ENCODE assay signal across 10 cellular contexts in the genomic region with DNA sequence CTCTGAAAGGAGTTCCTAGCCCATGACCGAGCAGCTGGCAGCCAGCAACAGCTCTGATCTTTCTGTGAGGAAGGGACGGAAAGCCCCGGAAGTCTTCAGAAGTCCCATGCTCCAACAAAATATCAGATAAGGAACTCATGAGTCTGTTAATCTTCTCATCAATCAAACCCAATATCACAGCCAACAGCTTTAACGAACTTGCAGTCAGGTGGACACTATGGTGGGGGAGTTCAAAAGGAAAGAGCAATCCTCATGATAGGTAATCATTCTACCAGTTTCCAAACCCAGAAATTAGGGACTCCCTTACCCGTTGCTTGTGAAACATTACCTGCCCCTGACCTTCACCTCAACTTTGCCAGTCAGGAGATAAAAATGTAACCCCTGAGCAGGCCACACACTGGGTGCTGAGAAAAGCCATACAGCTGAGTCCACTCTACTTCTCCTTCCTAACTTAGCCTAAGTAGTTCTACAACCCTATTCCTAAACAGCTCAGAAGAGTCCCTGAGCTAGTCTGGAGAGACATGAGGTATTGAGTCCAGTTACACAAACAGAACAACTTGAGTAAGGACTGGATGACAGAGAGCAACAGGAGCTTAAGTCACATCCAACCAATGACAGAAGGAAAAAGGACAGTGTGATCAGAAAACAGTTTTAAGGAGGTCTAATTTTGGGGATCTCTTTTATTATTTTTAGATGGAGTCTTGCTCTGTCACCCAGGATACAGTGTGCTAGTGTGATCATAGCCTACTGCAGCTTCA. TPM values are rescaled to one million over a fixed set of nuclear protein-coding genes. Genes with fewer than 3 reads are reported as not detected.
DNase-seq lines count a peak whose midpoint lies in the region; ATAC-seq, FAIRE-seq and TF ChIP-seq lines count a peak whose summit lies in the region.
"Had no signal": no experiment of that assay in that cellular context is flagged by ENCODE, and none has a peak within 500 bp of the region (broad histone marks: within the 10 kb centered on the region; RNA-seq: fewer than 3 reads in every experiment).

No MANE protein-coding gene starts in this region.

- H3K4me2 ChIP-seq in astrocyte (ENCODE audit: low read length), result no peak overlapping the region

- no peaks in the 10 kb centered on the region for H3K27me3 Mint-ChIP-seq in Caco-2 (ENCODE audit: insufficient read depth, unreplicated experiment)
- H3K27me3 Mint-ChIP-seq in HFFc6 (ENCODE audit: insufficient read depth), result peaks cover 2% of the 10 kb centered on the region
- H3K27me3 Mint-ChIP-seq in astrocyte (ENCODE audit: low read depth, unreplicated experiment), result no peaks in the 10 kb centered on the region
- no peaks in the 10 kb centered on the region for H3K27me3 Mint-ChIP-seq in nephron progenitor cell (ENCODE audit: low read depth, poor library complexity)

- CTCF ChIA-PET in Caco-2 (lab: Charles Lee), result no interaction called here

- H2AFZ ChIP-seq in astrocyte (ENCODE audit: low read depth, low read length), result no peak overlapping the region

- DNase-seq in Caco-2, result no peak
- no peak for DNase-seq in HFFc6
- DNase-seq in astrocyte (ENCODE audit: low read depth), result no peak
- no peak for DNase-seq in nephron progenitor cell
- DNase-seq in NOMO-1 (lab: John Stamatoyannopoulos, UW; ENCODE audit: unreplicated experiment in 2 of 2), result no peak
- no peak for DNase-seq in NCI-H748 (lab: John Stamatoyannopoulos, UW; ENCODE audit: unreplicated experiment)
- DNase-seq: PC-3, small intestine, testis had no signal

- BruUV-seq in Caco-2 (replicated peaks; lab: Mats Ljungman, UMichigan), result no TSS peak

- H3K9ac ChIP-seq in astrocyte (ENCODE audit: low read length), result no peak overlapping the region

- H3K9me3 Mint-ChIP-seq in Caco-2 (ENCODE audit: unreplicated experiment), result no peaks in the 10 kb centered on the region
- H3K9me3 Mint-ChIP-seq in HFFc6, result no peaks in the 10 kb centered on the region
- H3K9me3 Mint-ChIP-seq in astrocyte (ENCODE audit: unreplicated experiment), result no peaks in the 10 kb centered on the region
- H3K9me3 Mint-ChIP-seq in nephron progenitor cell, result no peaks in the 10 kb centered on the region

- H3K27me3 ChIP-seq in Caco-2 (replicated peaks; ENCODE audit: control insufficient read depth, insufficient read depth, low read length) (no peaks in the 10 kb centered on the region), astrocyte (ENCODE audit: insufficient read depth, low read length) (no peaks in the 10 kb centered on the region)
- H3K27me3 ChIP-seq: testis had no signal

- no peak overlapping the region for H3K27ac ChIP-seq in astrocyte (ENCODE audit: low read depth, low read length)
- H3K27ac ChIP-seq: testis had no signal

- no peak for FAIRE-seq in astrocyte (lab: Jason Lieb, UNC)
- FAIRE-seq: small intestine had no signal

- no peak overlapping the region for H3K27ac Mint-ChIP-seq in Caco-2 (ENCODE audit: unreplicated experiment)
- no peak overlapping the region for H3K27ac Mint-ChIP-seq in HFFc6
- peak overlapping the region; percentile 12 for H3K27ac Mint-ChIP-seq in astrocyte (ENCODE audit: unreplicated experiment)
- no peak overlapping the region for H3K27ac Mint-ChIP-seq in nephron progenitor cell

- H3K4me1 ChIP-seq in Caco-2 (no peaks in the 10 kb centered on the region), astrocyte (ENCODE audit: insufficient read depth, low read length) (peaks cover 6% of the 10 kb centered on the region)
- H3K4me1 ChIP-seq: testis had no signal

- H3K9me3 ChIP-seq in Caco-2 (no peaks in the 10 kb centered on the region), astrocyte (ENCODE audit: insufficient read depth, low read depth, low read length) (no peaks in the 10 kb centered on the region)
- H3K9me3 ChIP-seq: testis had no signal

- no peak for TF ChIP-seq CTCF in Caco-2 (IDR thresholded peaks at IDR 0.05; ENCODE audit: insufficient read depth in 1 of 2, low read depth in 1 of 2, low read length in 1 of 2, severe bottlenecking in 1 of 2, unreplicated experiment in 1 of 2)
- no peak for TF ChIP-seq CTCF in HFFc6 (IDR thresholded peaks at IDR 0.05)
- no peak for TF ChIP-seq CTCF in astrocyte (IDR thresholded peaks at IDR 0.05; ENCODE audit: insufficient read depth, low read depth, low read length)
- TF ChIP-seq CTCF in nephron progenitor cell (IDR thresholded peaks at IDR 0.05), result no peak

- no peak overlapping the region for H3K4me3 ChIP-seq in Caco-2 (ENCODE audit: low read depth, low read length)
- no peak overlapping the region for H3K4me3 ChIP-seq in astrocyte (ENCODE audit: insufficient read depth, low read depth, low read length)

- intact Hi-C loops in Caco-2 (cut with micrococcal nuclease; ENCODE audit: unreplicated experiment), result no loop called here

- ATAC-seq in HG02885 (IDR thresholded peaks at IDR 0.05; ENCODE audit: poor library complexity, unreplicated experiment), result no peak
- ATAC-seq: PC-3 had no signal

- POLR2A ChIA-PET in Caco-2 (lab: Charles Lee), result no interaction called here

- H3K36me3 Mint-ChIP-seq in Caco-2 (ENCODE audit: insufficient read depth, unreplicated experiment) (peaks cover 51% of the 10 kb centered on the region), HFFc6 (ENCODE audit: low read depth) (peaks cover 20% of the 10 kb centered on the region), astrocyte (ENCODE audit: low read depth, unreplicated experiment) (peaks cover 31% of the 10 kb centered on the region), nephron progenitor cell (ENCODE audit: low read depth) (peaks cover 39% of the 10 kb centered on the region)

- no peaks in the 10 kb centered on the region for H3K4me1 Mint-ChIP-seq in Caco-2 (ENCODE audit: low read depth, unreplicated experiment)
- H3K4me1 Mint-ChIP-seq in HFFc6 (ENCODE audit: low read depth), result peaks cover 22% of the 10 kb centered on the region
- peaks cover 14% of the 10 kb centered on the region for H3K4me1 Mint-ChIP-seq in astrocyte (ENCODE audit: low read depth, unreplicated experiment)
- H3K4me1 Mint-ChIP-seq in nephron progenitor cell, result peaks cover 27% of the 10 kb centered on the region

- H3K4me3 Mint-ChIP-seq in Caco-2 (ENCODE audit: unreplicated experiment) (peak overlapping the region; percentile 24), HFFc6 (peak overlapping the region; percentile 90), astrocyte (ENCODE audit: unreplicated experiment) (peak overlapping the region; percentile 86), nephron progenitor cell (peak overlapping the region; percentile 86)

- peaks cover 17% of the 10 kb centered on the region for H3K79me2 ChIP-seq in astrocyte (ENCODE audit: insufficient read depth, low read length)

- H4K20me1 ChIP-seq in astrocyte (ENCODE audit: insufficient read depth, low read length), result peaks cover 36% of the 10 kb centered on the region

- H3K36me3 ChIP-seq in Caco-2 (ENCODE audit: control insufficient read depth, insufficient read depth, low read length) (no peaks in the 10 kb centered on the region; the same call in 1 of the 2 replicates), astrocyte (ENCODE audit: insufficient read depth, low read length) (peaks cover 25% of the 10 kb centered on the region)

RNA-seq across cellular contexts. Expression of a gene that starts 2.2 kb away (rescaled TPM):
- total RNA-seq in Caco-2 (2022), result 16.8 and 18.6 TPM in 2 replicates
- 10 to 100 TPM; 18.9 to 21.5 (median 20.3) TPM for total RNA-seq in HFFc6 (2021; fragmentation: NEBNext Ultra II Directional; extraction: Animal tissue kit (Norgen Biotek cat#: 25700))
- 16.2 and 21.5 TPM in 2 replicates for total RNA-seq in astrocyte

RNA-seq across cellular contexts. Expression of a gene that starts 23.8 kb away (rescaled TPM):
- total RNA-seq in Caco-2 (2022) (93.2 and 103 TPM in 2 replicates), astrocyte (70.2 and 70.7 TPM in 2 replicates)
- total RNA-seq in HFFc6 (2021; fragmentation: NEBNext Ultra II Directional; extraction: Animal tissue kit (Norgen Biotek cat#: 25700)), result 10 to 100 TPM; 47.2 to 62.6 (median 55.3) TPM

RNA-seq across cellular contexts. Expression of a gene that starts 27.4 kb away (rescaled TPM):
- total RNA-seq in Caco-2 (2022) (42.0 and 44.1 TPM in 2 replicates), astrocyte (24.0 and 25.3 TPM in 2 replicates)
- total RNA-seq in HFFc6 (2021; fragmentation: NEBNext Ultra II Directional; extraction: Animal tissue kit (Norgen Biotek cat#: 25700)), result 10 to 100 TPM; 27.1 to 34.7 (median 30.6) TPM

Comparison
In these comparisons a context has a peak if more than half of its experiments do, and no peak if none do; other contexts are left out.
1. H3K4me3 Mint-ChIP-seq: peak in every context shown above with its lines; median percentile 90 in HFFc6; 86 in astrocyte; 86 in nephron progenitor cell; 24 in Caco-2.